In the genomic region with DNA sequence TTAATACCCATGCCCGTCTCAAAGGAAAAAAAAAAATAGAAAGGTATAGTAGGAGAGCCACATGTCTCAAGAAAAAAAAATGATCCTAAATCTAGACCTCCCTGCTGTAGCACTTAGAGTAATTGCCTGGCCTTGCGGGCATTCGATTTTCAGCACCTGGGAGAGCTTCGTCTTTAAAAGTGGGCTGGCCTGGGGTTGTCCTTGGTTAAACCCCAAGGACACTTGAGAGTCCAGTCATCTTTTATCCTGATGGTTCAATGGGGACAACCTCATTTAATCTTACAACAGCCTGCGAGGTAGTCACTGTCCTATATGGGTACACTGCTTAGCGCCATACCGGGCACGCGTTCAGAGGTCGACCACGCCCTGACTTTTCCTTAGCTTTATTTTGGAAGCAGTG, we compare ENCODE assay signal across 8 cellular contexts.
DNase-seq lines count a peak whose midpoint lies in the region; ATAC-seq, FAIRE-seq and TF ChIP-seq lines count a peak whose summit lies in the region.

No MANE protein-coding gene starts in this region.

- intact Hi-C loops in GM12878 (cut with micrococcal nuclease; ENCODE audit: unreplicated experiment): loop anchor here (2.0 to 10.0 kb wide), 6 partner anchors 249 to 1889 kb away; no protein-coding TSS in a partner anchor
- intact Hi-C loops in right lobe of liver (cut with DNase I): no loop called here

- no peak for TF ChIP-seq EP300 in GM12878 (IDR thresholded peaks at IDR 0.05; ENCODE audit: borderline replicate concordance in 1 of 2, control insufficient read depth in 1 of 2, low read depth in 2 of 2, low read length in 2 of 2)

- H3K36me3 ChIP-seq in BLaER1 treated with 17β-estradiol and CSF1 and Interleukin-3, amounts not matched to agents 10 nM and 100 nM: no peaks in the 10 kb centered on the region
- H3K36me3 ChIP-seq in GM12878 (ENCODE audit: control insufficient read depth in 2 of 2, insufficient read depth in 2 of 2, low read length in 1 of 2) (no peaks in the 10 kb centered on the region), right lobe of liver (no peaks in the 10 kb centered on the region)

- WGBS in GM12878 (ENCODE audit: insufficient coverage, insufficient replicate concordance, low lambda C conversion rate, missing lambda C conversion rate): 18% methylated on average over 11 of the region's 11 CpGs
- WGBS in right lobe of liver (ENCODE audit: insufficient coverage, low coverage, low lambda C conversion rate, missing lambda C conversion rate): 10% methylated on average over 11 of the region's 11 CpGs

- in situ Hi-C loops in GM12878 (cut with MboI): loop anchor here (10.0 kb wide), 2 partner anchors 939 to 1639 kb away; no protein-coding TSS in a partner anchor

- TF ChIP-seq CTCF in HFF-Myc (IDR thresholded peaks at IDR 0.05; ENCODE audit: low read depth, low read length, missing control alignments) (no peak), GM12878 (IDR thresholded peaks at IDR 0.05 in 2 of 3, conservative IDR thresholded peaks at IDR 0.05 in 1 of 3; ENCODE audit: control insufficient read depth in 2 of 3, extremely low read depth in 1 of 3, insufficient read depth in 1 of 3, low read depth in 3 of 3, low read length in 3 of 3) (no peak), right lobe of liver (IDR thresholded peaks at IDR 0.05) (no peak)

- peak overlapping the region; percentile 27 to 89 (median 63); a peak in 19 of 22 replicates for H3K4me2 ChIP-seq in BLaER1 treated with 17β-estradiol and CSF1 and Interleukin-3, amounts not matched to agents 10 nM and 100 nM
- peak overlapping the region; percentile 56 for H3K4me2 ChIP-seq in GM12878 (ENCODE audit: control insufficient read depth, insufficient read depth)

- no peak for DNase-seq in HFF-Myc (ENCODE audit: extremely low read depth, low read depth)
- DNase-seq in GM12878 (ENCODE audit: low read depth, low spot score): no peak
- no peak for DNase-seq in right lobe of liver
- DNase-seq in nucleus accumbens (lab: John Stamatoyannopoulos, UW): no peak

- SMC1A ChIA-PET in GM12878 (lab: Charles Lee; ENCODE audit: uncharacterized antibody, unreplicated experiment): interaction anchor here (0.6 to 2.5 kb wide), 11 partner anchors 14 to 939 kb away, joined by 3 to 11 read pairs (median 3); no protein-coding TSS in a partner anchor

- no peak for TF ChIP-seq RAD21 in GM12878 (IDR thresholded peaks at IDR 0.05; ENCODE audit: insufficient read depth, low read depth, low read length)

- RAD21 ChIA-PET in GM12878 (lab: Charles Lee; ENCODE audit: unreplicated experiment): interaction anchor here (1.0 to 1.7 kb wide), 3 partner anchors 109 to 1642 kb away, joined by 3 to 10 read pairs (median 3); no protein-coding TSS in a partner anchor

- no TSS peak for BruUV-seq in GM12878 (replicated peaks; lab: Mats Ljungman, UMichigan)

- TF ChIP-seq POLR2A in GM12878 (IDR thresholded peaks at IDR 0.05; ENCODE audit: low read depth, low read length) (no peak), right lobe of liver (IDR thresholded peaks at IDR 0.05) (no peak)

- CTCF ChIA-PET in GM12878 (lab: Yijun Ruan, JAX): interaction anchor here (0.6 to 4.6 kb wide), 4 partner anchors 109 to 938 kb away, joined by 3 to 36 read pairs (median 3); no protein-coding TSS in a partner anchor

- peaks cover 25 to 40% (median 36%) of the 10 kb centered on the region in 11 experiments for H3K27me3 ChIP-seq in BLaER1 treated with 17β-estradiol and CSF1 and Interleukin-3, amounts not matched to agents 10 nM and 100 nM
- H3K27me3 ChIP-seq in GM12878 (replicated peaks in 1 of 2; ENCODE audit: control insufficient read depth in 2 of 2, insufficient read depth in 2 of 2, low read length in 1 of 2): peaks cover 0 to 8% of the 10 kb centered on the region in 2 experiments; a peak in 3 of 4 replicates
- peaks cover 0 to 6% of the 10 kb centered on the region in 2 donors for H3K27me3 ChIP-seq in right lobe of liver

- no peaks in the 10 kb centered on the region for H3K79me2 ChIP-seq in GM12878 (ENCODE audit: control insufficient read depth, insufficient read depth, low read length)

- no peak overlapping the region for H3K27ac ChIP-seq in BLaER1 treated with 17β-estradiol and CSF1 and Interleukin-3, amounts not matched to agents 10 nM and 100 nM
- H3K27ac ChIP-seq in GM12878 (ENCODE audit: control insufficient read depth, insufficient read depth) (no peak overlapping the region), right lobe of liver (no peak overlapping the region)

- no peak overlapping the region; the same call in 1 of the 2 replicates for H2AFZ ChIP-seq in GM12878 (ENCODE audit: control insufficient read depth, low read depth, low read length)

- no peak for FAIRE-seq in GM12878 (lab: Jason Lieb, UNC)

- no peaks in the 10 kb centered on the region for H3K9me3 ChIP-seq in BLaER1 treated with 17β-estradiol and CSF1 and Interleukin-3, amounts not matched to agents 10 nM and 100 nM (replicated peaks in 1 of 11)
- H3K9me3 ChIP-seq in GM12878 (replicated peaks; ENCODE audit: control insufficient read depth, insufficient read depth, low read length) (no peaks in the 10 kb centered on the region), right lobe of liver (no peaks in the 10 kb centered on the region)

- ATAC-seq in GM12878 (peak; percentile 13), right lobe of liver (no peak), esophagus mucosa (no peak), GM19467 (IDR thresholded peaks at IDR 0.05; ENCODE audit: unreplicated experiment) (no peak), HG03108 (IDR thresholded peaks at IDR 0.05; ENCODE audit: unreplicated experiment) (no peak)

- POLR2A ChIA-PET in GM12878 (lab: Charles Lee): no interaction called here

- H3K4me1 ChIP-seq in BLaER1 treated with 17β-estradiol and CSF1 and Interleukin-3, amounts not matched to agents 10 nM and 100 nM: peaks cover 0 to 22% (median 9%) of the 10 kb centered on the region in 10 experiments; a peak in 15 of 20 replicates
- no peaks in the 10 kb centered on the region for H3K4me1 ChIP-seq in GM12878 (ENCODE audit: control insufficient read depth, insufficient read depth, low read length)
- H3K4me1 ChIP-seq in right lobe of liver: peaks cover 0 to 11% (median 0%) of the 10 kb centered on the region in 4 donors

- H3K9ac ChIP-seq in BLaER1 treated with 17β-estradiol and CSF1 and Interleukin-3, amounts not matched to agents 10 nM and 100 nM: no peak overlapping the region; a peak in 1 of 22 replicates
- no peak overlapping the region for H3K9ac ChIP-seq in GM12878 (ENCODE audit: control insufficient read depth, insufficient read depth, low read length)

- H4K20me1 ChIP-seq in BLaER1 treated with 17β-estradiol and CSF1 and Interleukin-3, amounts not matched to agents 10 nM and 100 nM: no peaks in the 10 kb centered on the region
- H4K20me1 ChIP-seq in GM12878 (ENCODE audit: control insufficient read depth, insufficient read depth): no peaks in the 10 kb centered on the region

- peak overlapping the region in 4 of 10 experiments; percentile 33 to 53 (median 44); a peak in 7 of 20 replicates for H3K4me3 ChIP-seq in BLaER1 treated with 17β-estradiol and CSF1 and Interleukin-3, amounts not matched to agents 10 nM and 100 nM
- H3K4me3 ChIP-seq in HFF-Myc (replicated peaks; ENCODE audit: low read depth, low read length): peak overlapping the region; percentile 28
- peak overlapping the region; percentile 46 for H3K4me3 ChIP-seq in GM12878
- H3K4me3 ChIP-seq in right lobe of liver: peak overlapping the region in 2 of 3 donors; percentile 5 to 15

TF ChIP-seq in GM12878, 131 proteins besides CTCF, POLR2A, EP300 and RAD21:
- TF ChIP-seq RBBP5 (conservative IDR thresholded peaks at IDR 0.05): no peak
- TF ChIP-seq, protein P1, sequence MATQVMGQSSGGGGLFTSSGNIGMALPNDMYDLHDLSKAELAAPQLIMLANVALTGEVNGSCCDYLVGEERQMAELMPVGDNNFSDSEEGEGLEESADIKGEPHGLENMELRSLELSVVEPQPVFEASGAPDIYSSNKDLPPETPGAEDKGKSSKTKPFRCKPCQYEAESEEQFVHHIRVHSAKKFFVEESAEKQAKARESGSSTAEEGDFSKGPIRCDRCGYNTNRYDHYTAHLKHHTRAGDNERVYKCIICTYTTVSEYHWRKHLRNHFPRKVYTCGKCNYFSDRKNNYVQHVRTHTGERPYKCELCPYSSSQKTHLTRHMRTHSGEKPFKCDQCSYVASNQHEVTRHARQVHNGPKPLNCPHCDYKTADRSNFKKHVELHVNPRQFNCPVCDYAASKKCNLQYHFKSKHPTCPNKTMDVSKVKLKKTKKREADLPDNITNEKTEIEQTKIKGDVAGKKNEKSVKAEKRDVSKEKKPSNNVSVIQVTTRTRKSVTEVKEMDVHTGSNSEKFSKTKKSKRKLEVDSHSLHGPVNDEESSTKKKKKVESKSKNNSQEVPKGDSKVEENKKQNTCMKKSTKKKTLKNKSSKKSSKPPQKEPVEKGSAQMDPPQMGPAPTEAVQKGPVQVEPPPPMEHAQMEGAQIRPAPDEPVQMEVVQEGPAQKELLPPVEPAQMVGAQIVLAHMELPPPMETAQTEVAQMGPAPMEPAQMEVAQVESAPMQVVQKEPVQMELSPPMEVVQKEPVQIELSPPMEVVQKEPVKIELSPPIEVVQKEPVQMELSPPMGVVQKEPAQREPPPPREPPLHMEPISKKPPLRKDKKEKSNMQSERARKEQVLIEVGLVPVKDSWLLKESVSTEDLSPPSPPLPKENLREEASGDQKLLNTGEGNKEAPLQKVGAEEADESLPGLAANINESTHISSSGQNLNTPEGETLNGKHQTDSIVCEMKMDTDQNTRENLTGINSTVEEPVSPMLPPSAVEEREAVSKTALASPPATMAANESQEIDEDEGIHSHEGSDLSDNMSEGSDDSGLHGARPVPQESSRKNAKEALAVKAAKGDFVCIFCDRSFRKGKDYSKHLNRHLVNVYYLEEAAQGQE (IDR thresholded peaks at IDR 0.05; ENCODE audit: low read depth, low read length): peak; percentile 69; the same call in 1 of the 2 replicates
- no peak for TF ChIP-seq SP1 (IDR thresholded peaks at IDR 0.05; ENCODE audit: low read depth, low read length)
- TF ChIP-seq NFXL1 (IDR thresholded peaks at IDR 0.05; ENCODE audit: borderline replicate concordance): no peak
